12 cellular contexts compared by ENCODE assay signal in genomic region chr16:8571061-8571596, GRCh38. TPM values are rescaled to one million over a fixed set of nuclear protein-coding genes. Genes with fewer than 3 reads are reported as not detected.
DNase-seq lines count a peak whose midpoint lies in the region; ATAC-seq and TF ChIP-seq lines count a peak whose summit lies in the region.
"Had no signal": no experiment of that assay in that cellular context is flagged by ENCODE, and none has a peak within 500 bp of the region (broad histone marks: within the 10 kb centered on the region; RNA-seq: fewer than 3 reads in every experiment).

No MANE protein-coding gene starts in this region.

- TF ChIP-seq EP300 in transverse colon (IDR thresholded peaks at IDR 0.05; ENCODE audit: low read depth) = no peak

- peak overlapping the region; percentile 18; the same call in 1 of the 2 replicates for H3K4me3 ChIP-seq in ACC112 (ENCODE audit: low read depth, low read length)
- H3K4me3 ChIP-seq in transverse colon = no peak overlapping the region
- H3K4me3 ChIP-seq in CD8-positive, alpha-beta memory T cell (ENCODE audit: low read length) = no peak overlapping the region
- H3K4me3 ChIP-seq: colonic mucosa had no signal

- H3K4me3 Mint-ChIP-seq in WTC11 = no peak overlapping the region
- no peak overlapping the region for H3K4me3 Mint-ChIP-seq in CD8-positive, alpha-beta memory T cell
- H3K4me3 Mint-ChIP-seq: activated CD4-positive, alpha-beta T cell treated with anti-CD3 and anti-CD28 coated beads for 36 hours had no signal

- H3K27me3 ChIP-seq in ACC112 (ENCODE audit: insufficient read depth, low read length) (peaks cover 30% of the 10 kb centered on the region), transverse colon (peaks cover 14% of the 10 kb centered on the region)
- H3K27me3 ChIP-seq in CD8-positive, alpha-beta memory T cell (ENCODE audit: insufficient read depth, low read length, poor library complexity, severe bottlenecking) = peaks cover 6% of the 10 kb centered on the region
- H3K27me3 ChIP-seq: colonic mucosa had no signal

- CTCF ChIA-PET in WTC11 (lab: Charles Lee) = interaction anchor here (2.8 to 8.6 kb wide), 3 partner anchors 18 to 81 kb away, joined by 20 to 132 read pairs (median 25); partner anchors contain the start of gene TMEM114
- CTCF ChIA-PET in CD8-positive, alpha-beta memory T cell (lab: Charles Lee) = no interaction called here

- peaks cover 8% of the 10 kb centered on the region for H3K4me1 ChIP-seq in ACC112 (ENCODE audit: control insufficient read depth, insufficient read depth, low read length, unreplicated experiment)
- H3K4me1 ChIP-seq in transverse colon = peaks cover 0 to 4% (median 0%) of the 10 kb centered on the region in 4 donors
- no peaks in the 10 kb centered on the region for H3K4me1 ChIP-seq in CD8-positive, alpha-beta memory T cell (ENCODE audit: insufficient read depth, low read length)
- H3K4me1 ChIP-seq: colonic mucosa had no signal

- peaks cover 23% of the 10 kb centered on the region for H3K4me1 Mint-ChIP-seq in WTC11
- H3K4me1 Mint-ChIP-seq in CD8-positive, alpha-beta memory T cell = peaks cover 5 to 10% (median 9%) of the 10 kb centered on the region in 3 donors

- ATAC-seq in WTC11 = peak; percentile 18
- ATAC-seq: activated CD4-positive, alpha-beta T cell treated with anti-CD3 and anti-CD28 coated beads for 36 hours had no signal

- intact Hi-C loops in transverse colon (cut with DNase I; ENCODE audit: low total_unique reads) = no loop called here

- 0 out of 2 replicates have a peak, but pooled peaks cover 2% of the 10 kb centered on the region for H3K27me3 Mint-ChIP-seq in WTC11 (ENCODE audit: low read depth)
- peaks cover 17 to 44% of the 10 kb centered on the region in 2 donors for H3K27me3 Mint-ChIP-seq in CD8-positive, alpha-beta memory T cell

- in situ Hi-C loops in transverse colon (cut with MboI; ENCODE audit: low pct_ligation_motif_present in 1 of 4, low pct_unique_long_range_greater_than_20kb in 1 of 4, low sequenced_read_pairs in 3 of 4) = loop anchor here (5.0 to 25.0 kb wide), 4 partner anchors 81 to 441 kb away; partner anchors contain the start of genes PMM2 (in 2 of the 4) and TMEM186 (in 2 of the 4)

- H3K79me2 ChIP-seq in ACC112 (ENCODE audit: control insufficient read depth, insufficient read depth, low read length, unreplicated experiment) = no peaks in the 10 kb centered on the region

- 6 to 20% methylated on average over 5 to 6 of the region's 6 CpGs for WGBS in transverse colon (ENCODE audit: low coverage in 1 of 2), 2 donors

- TF ChIP-seq POLR2A in transverse colon (IDR thresholded peaks at IDR 0.05) = no peak

- H3K9me3 Mint-ChIP-seq in WTC11 = peaks cover 4% of the 10 kb centered on the region
- no peaks in the 10 kb centered on the region for H3K9me3 Mint-ChIP-seq in CD8-positive, alpha-beta memory T cell

- TF ChIP-seq CTCF in WTC11 (IDR thresholded peaks at IDR 0.05) = no peak
- no peak for TF ChIP-seq CTCF in transverse colon (IDR thresholded peaks at IDR 0.05)

- peak; percentile 14 for DNase-seq in HCEC 1CT
- DNase-seq in WTC11 (ENCODE audit: low spot score) = no peak
- peak; percentile 69 for DNase-seq in islet precursor cell
- no peak for DNase-seq in transverse colon
- DNase-seq in SHP77 treated with DMSO at 0.1 percent for 48 hours (lab: John Stamatoyannopoulos, UW) = no peak
- DNase-seq in DMS79 (lab: John Stamatoyannopoulos, UW) = no peak
- DNase-seq in CD8-positive, alpha-beta memory T cell = no peak
- DNase-seq: activated CD4-positive, alpha-beta T cell treated with anti-CD3 and anti-CD28 coated beads for 36 hours; colonic mucosa; DND-41; NCI-H446 had no signal

- no peaks in the 10 kb centered on the region for H3K36me3 ChIP-seq in ACC112 (ENCODE audit: insufficient read depth, low read length)
- H3K36me3 ChIP-seq in transverse colon = no peaks in the 10 kb centered on the region
- H3K36me3 ChIP-seq in CD8-positive, alpha-beta memory T cell (ENCODE audit: insufficient read depth, low read length) = no peaks in the 10 kb centered on the region
- H3K36me3 ChIP-seq: colonic mucosa had no signal

- no peaks in the 10 kb centered on the region for H3K9me3 ChIP-seq in transverse colon
- H3K9me3 ChIP-seq in CD8-positive, alpha-beta memory T cell (ENCODE audit: low read length) = no peaks in the 10 kb centered on the region
- H3K9me3 ChIP-seq: colonic mucosa had no signal

- H3K27ac Mint-ChIP-seq in WTC11 = peak overlapping the region; percentile 89; the same call in 1 of the 2 replicates
- H3K27ac Mint-ChIP-seq in CD8-positive, alpha-beta memory T cell = peak overlapping the region in 1 of 8 donors; percentile 21
- H3K27ac Mint-ChIP-seq: activated CD4-positive, alpha-beta T cell treated with anti-CD3 and anti-CD28 coated beads for 36 hours had no signal

- H2AFZ ChIP-seq in ACC112 (ENCODE audit: low read length, unreplicated experiment) = peak overlapping the region; percentile 32

- POLR2A ChIA-PET in WTC11 (lab: Charles Lee) = no interaction called here
- POLR2A ChIA-PET in CD8-positive, alpha-beta memory T cell (lab: Charles Lee) = no interaction called here

- no peaks in the 10 kb centered on the region for H3K36me3 Mint-ChIP-seq in WTC11
- H3K36me3 Mint-ChIP-seq in CD8-positive, alpha-beta memory T cell = no peaks in the 10 kb centered on the region

- H3K27ac ChIP-seq in ACC112 (ENCODE audit: low read depth, low read length) (no peak overlapping the region), transverse colon (no peak overlapping the region)
- H3K27ac ChIP-seq in CD8-positive, alpha-beta memory T cell (ENCODE audit: low read depth, low read length) = no peak overlapping the region
- H3K27ac ChIP-seq: colonic mucosa had no signal

TF ChIP-seq in WTC11, 78 proteins besides CTCF, POLR2A, EP300 and RAD21:
- TF ChIP-seq SOX15 (CRISPR knock-in tag; IDR thresholded peaks at IDR 0.05) (no peak), ZNF281 (CRISPR knock-in tag; IDR thresholded peaks at IDR 0.05) (no peak), NR3C1 (CRISPR knock-in tag; conservative IDR thresholded peaks at IDR 0.05; ENCODE audit: low read depth) (no peak), IRF1 (CRISPR knock-in tag; IDR thresholded peaks at IDR 0.05) (no peak), FOXP1 (CRISPR knock-in tag; IDR thresholded peaks at IDR 0.05; ENCODE audit: borderline replicate concordance) (no peak), ZNF416 (CRISPR knock-in tag; IDR thresholded peaks at IDR 0.05) (no peak), MAX (CRISPR knock-in tag; IDR thresholded peaks at IDR 0.05) (no peak), HMGXB4 (CRISPR knock-in tag; IDR thresholded peaks at IDR 0.05) (no peak)

RNA-seq across cellular contexts. Expression of gene TMEM114, which starts 19.2 kb away (rescaled TPM):
- total RNA-seq in WTC11 (2021) (0.37 to 1.1 TPM (median 0.60 TPM) in 3 replicates), transverse colon (not detected)
- not detected for total RNA-seq in CD8-positive, alpha-beta memory T cell
- not detected for polyA plus RNA-seq in CD8-positive, alpha-beta memory T cell
- total RNA-seq: activated CD4-positive, alpha-beta T cell treated with anti-CD3 and anti-CD28 coated beads for 36 hours; colonic mucosa had no signal

RNA-seq across cellular contexts. Expression of gene METTL22, which starts 50.4 kb away (rescaled TPM):
- 48.1 to 82.0 TPM (median 52.9 TPM) in 3 replicates for total RNA-seq in WTC11 (2021)
- 10 to 100 TPM; 30.0 to 71.0 (median 53.9) TPM for total RNA-seq in transverse colon
- 10 to 100 TPM; 21.3 to 24.1 TPM for total RNA-seq in CD8-positive, alpha-beta memory T cell
- 10.8 TPM for polyA plus RNA-seq in CD8-positive, alpha-beta memory T cell

Comparison
In these comparisons a context has a peak if more than half of its experiments do, and no peak if none do; other contexts are left out.
1. DNase-seq: peak in HCEC 1CT (single experiment) and islet precursor cell (single experiment); none in WTC11 (single experiment), transverse colon (single experiment), SHP77 treated with DMSO at 0.1 percent for 48 hours (single experiment), DMS79 (single experiment) and CD8-positive, alpha-beta memory T cell (0 of 5).